6 cellular contexts compared by ENCODE assay signal in genomic region chr19:33772102-33772857, GRCh38.
"Had no signal": no experiment of that assay in that cellular context is flagged by ENCODE, and none has a peak within 500 bp of the region (broad histone marks: within the 10 kb centered on the region; RNA-seq: fewer than 3 reads in every experiment).

No MANE protein-coding gene starts in this region.

- H3K36me3 ChIP-seq: MG63, Peyer's patch, SJCRH30 had no signal

- H3K9me3 ChIP-seq: MG63, Peyer's patch, SJCRH30 had no signal

- DNase-seq: NCI-H2081 treated with DMSO at 0.1 percent for 48 hours, SIG-M5 had no signal

- H3K4me3 ChIP-seq: MG63, Peyer's patch, SJCRH30, SK-N-MC had no signal

- H3K27me3 ChIP-seq: Peyer's patch, SJCRH30 had no signal

- H3K27ac ChIP-seq: Peyer's patch, SJCRH30, SK-N-MC had no signal

- H3K4me1 ChIP-seq: Peyer's patch, SJCRH30 had no signal
